11 cellular contexts compared by ENCODE assay signal in genomic region chr4:65089666-65090065, GRCh38.
DNase-seq lines count a peak whose midpoint lies in the region; TF ChIP-seq lines count a peak whose summit lies in the region.
"Had no signal": no experiment of that assay in that cellular context is flagged by ENCODE, and none has a peak within 500 bp of the region (broad histone marks: within the 10 kb centered on the region; RNA-seq: fewer than 3 reads in every experiment).

No MANE protein-coding gene starts in this region.

- no peaks in the 10 kb centered on the region for H3K79me2 ChIP-seq in hepatocyte

- H3K4me1 ChIP-seq in hepatocyte (ENCODE audit: insufficient read depth): no peaks in the 10 kb centered on the region
- H3K4me1 ChIP-seq in colonic mucosa: no peaks in the 10 kb centered on the region
- H3K4me1 ChIP-seq in thyroid gland: no peaks in the 10 kb centered on the region

- peak; percentile 9 for DNase-seq in Daoy (ENCODE audit: low read depth)
- DNase-seq in LHCN-M2 (ENCODE audit: low read depth): peak; percentile 48
- DNase-seq in UCSD-AML1 (lab: John Stamatoyannopoulos, UW; ENCODE audit: unreplicated experiment): peak; percentile 4
- peak; percentile 10 for DNase-seq in hepatocyte (ENCODE audit: low spot score)
- DNase-seq in colonic mucosa: no peak
- no peak for DNase-seq in stimulated activated CD4-positive, alpha-beta T cell treated with anti-CD3 and anti-CD28 coated beads, Interleukin-4, amount 100 ng/mL, for 4 hours
- no peak for DNase-seq in RPMI8226
- DNase-seq in thyroid gland: no peak
- DNase-seq: activated naive CD4-positive, alpha-beta T cell treated with anti-CD3 and anti-CD28 coated beads, Interleukin-2, amount 10 ng/mL, durations not matched to agents 7 days and 5 days; HFFc6; stimulated activated CD4-positive, alpha-beta T cell treated with anti-CD3 and anti-CD28 coated beads, Interleukin-12 subunit alpha, Interleukin-12 subunit beta, amount 100 ng/mL, for 4 hours had no signal

- no peak for TF ChIP-seq POLR2A in thyroid gland (IDR thresholded peaks at IDR 0.05)

- H3K9me3 ChIP-seq in hepatocyte (ENCODE audit: low read depth): no peaks in the 10 kb centered on the region
- H3K9me3 ChIP-seq in colonic mucosa: peaks cover 5% of the 10 kb centered on the region
- no peaks in the 10 kb centered on the region for H3K9me3 ChIP-seq in thyroid gland

- H3K27me3 ChIP-seq in hepatocyte (no peaks in the 10 kb centered on the region), colonic mucosa (no peaks in the 10 kb centered on the region), thyroid gland (no peaks in the 10 kb centered on the region)

- H3K4me3 ChIP-seq in hepatocyte (no peak overlapping the region), colonic mucosa (no peak overlapping the region), thyroid gland (replicated peaks in 1 of 3) (no peak overlapping the region)

- no peaks in the 10 kb centered on the region for H4K20me1 ChIP-seq in hepatocyte (ENCODE audit: insufficient read depth, poor library complexity, severe bottlenecking)

- H3K36me3 ChIP-seq in hepatocyte (replicated peaks; ENCODE audit: insufficient read depth, low read depth) (no peaks in the 10 kb centered on the region), colonic mucosa (no peaks in the 10 kb centered on the region), thyroid gland (no peaks in the 10 kb centered on the region)

- H2AFZ ChIP-seq in hepatocyte: no peak overlapping the region

- H3K27ac ChIP-seq in hepatocyte (no peak overlapping the region), colonic mucosa (no peak overlapping the region), thyroid gland (no peak overlapping the region)

- no peak overlapping the region for H3K9ac ChIP-seq in colonic mucosa (ENCODE audit: low read depth in 2 of 2, low read length in 2 of 2)

- intact Hi-C loops in colonic mucosa (cut with DNase I): no loop called here
- intact Hi-C loops in thyroid gland (cut with DNase I): no loop called here

- no peak overlapping the region for H3K4me2 ChIP-seq in hepatocyte

- TF ChIP-seq CTCF in hepatocyte (IDR thresholded peaks at IDR 0.05; ENCODE audit: poor library complexity) (peak; percentile 35), colonic mucosa (IDR thresholded peaks at IDR 0.05) (no peak), thyroid gland (IDR thresholded peaks at IDR 0.05) (peak in 1 of 6 experiments; percentile 12)

- no peaks in the 10 kb centered on the region for H3K9me2 ChIP-seq in hepatocyte (replicated peaks; ENCODE audit: insufficient read depth)

Comparison
In these comparisons a context has a peak if more than half of its experiments do, and no peak if none do; other contexts are left out.
1. DNase-seq: peak in Daoy (single experiment), LHCN-M2 (single experiment), UCSD-AML1 (single experiment) and hepatocyte (single experiment); none in colonic mucosa (single experiment), stimulated activated CD4-positive, alpha-beta T cell treated with anti-CD3 and anti-CD28 coated beads, Interleukin-4, amount 100 ng/mL, for 4 hours (0 of 2), RPMI8226 (single experiment) and thyroid gland (0 of 2).